23 cellular contexts compared by ENCODE assay signal in the genomic region with DNA sequence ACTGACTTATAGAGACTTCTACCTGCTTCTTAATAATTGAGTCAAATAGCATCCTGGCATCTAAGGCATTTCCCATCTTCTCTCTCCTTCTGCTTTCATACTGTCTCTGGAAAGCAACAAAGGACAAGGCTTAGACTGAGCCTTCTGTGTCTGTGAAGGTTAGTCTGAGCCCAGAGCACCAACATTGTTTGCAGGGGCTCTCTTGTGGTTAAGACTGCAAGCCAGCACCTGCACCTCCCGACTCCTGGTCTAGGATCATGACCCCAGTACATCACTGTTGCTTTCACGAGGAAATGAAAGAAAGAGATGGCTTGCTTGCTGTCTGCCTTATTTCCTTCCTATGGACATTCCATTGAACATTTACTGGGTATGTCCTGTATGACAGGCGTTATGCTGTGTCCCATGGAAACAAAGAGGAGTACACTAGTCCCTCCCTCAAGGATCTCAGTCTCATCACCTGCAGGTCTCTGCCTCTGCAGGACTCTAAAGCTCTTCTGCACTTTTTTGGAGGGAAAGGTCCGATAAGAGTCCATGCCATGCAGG.
"Had no signal": no experiment of that assay in that cellular context is flagged by ENCODE, and none has a peak within 500 bp of the region (broad histone marks: within the 10 kb centered on the region; RNA-seq: fewer than 3 reads in every experiment).

No MANE protein-coding gene starts in this region.

- H3K27me3 ChIP-seq: left lung, pancreas, right atrium auricular region, right lobe of liver, stomach, testis, thyroid gland, transverse colon, upper lobe of left lung had no signal

- H3K36me3 Mint-ChIP-seq: natural killer cell treated with Interleukin-12 subunit alpha and Interleukin-12 subunit beta and Interleukin-15 and Interleukin-18, amount 100 ng/mL, for 72 hours had no signal

- H3K9me3 ChIP-seq: left lung, lower lobe of right lung, mucosa of descending colon, pancreas, right atrium auricular region, right lobe of liver, stomach, testis, thyroid gland, transverse colon, upper lobe of left lung had no signal

- H3K9me3 Mint-ChIP-seq: memory B cell; naive thymus-derived CD4-positive, alpha-beta T cell; natural killer cell treated with Interleukin-12 subunit alpha and Interleukin-12 subunit beta and Interleukin-15 and Interleukin-18, amount 100 ng/mL, for 72 hours; stimulated activated naive B cell treated with anti-CD40 and anti-IgM and Interleukin-4, amounts not matched to agents 10 μg/mL and 1 μg/mL and 100 μg/mL, for 72 hours had no signal

- ATAC-seq: left colon; left lung; lower lobe of right lung; mucosa of descending colon; naive thymus-derived CD4-positive, alpha-beta T cell; natural killer cell treated with Interleukin-12 subunit alpha and Interleukin-12 subunit beta and Interleukin-15 and Interleukin-18, amount 100 ng/mL, for 72 hours; pancreas; right lobe of liver; stimulated activated naive B cell treated with anti-CD40 and anti-IgM and Interleukin-4, amounts not matched to agents 10 μg/mL and 1 μg/mL and 100 μg/mL, for 72 hours; stimulated activated naive CD8-positive, alpha-beta T cell treated with anti-CD3 and anti-CD28 coated beads, Interleukin-15, Interleukin-2, amounts not matched to agents 100 U/mL and 50 U/mL, for 24 hours had no signal

- H3K27ac ChIP-seq: left lung, lower lobe of right lung, pancreas, right atrium auricular region, right lobe of liver, stomach, testis, thyroid gland, transverse colon, upper lobe of left lung had no signal

- H3K27me3 Mint-ChIP-seq: memory B cell; naive thymus-derived CD4-positive, alpha-beta T cell; natural killer cell treated with Interleukin-12 subunit alpha and Interleukin-12 subunit beta and Interleukin-15 and Interleukin-18, amount 100 ng/mL, for 72 hours; stimulated activated naive B cell treated with anti-CD40 and anti-IgM and Interleukin-4, amounts not matched to agents 10 μg/mL and 1 μg/mL and 100 μg/mL, for 72 hours had no signal

- H3K36me3 ChIP-seq: pancreas, right atrium auricular region, thyroid gland, transverse colon had no signal

- H3K4me3 ChIP-seq: left lung, lower lobe of right lung, mucosa of descending colon, pancreas, right atrium auricular region, right lobe of liver, smooth muscle cell, stomach, testis, thyroid gland, transverse colon, upper lobe of left lung had no signal

- DNase-seq: hippocampal formation; kidney; left colon; left lung; lower lobe of right lung; midbrain; mucosa of descending colon; naive thymus-derived CD4-positive, alpha-beta T cell; pancreas; right lobe of liver; stimulated activated CD4-positive, alpha-beta T cell treated with anti-CD3 and anti-CD28 coated beads, Interleukin-1b, Interleukin-23, amount 100 ng/mL, for 48 hours; stimulated activated CD4-positive, alpha-beta T cell treated with anti-CD3 and anti-CD28 coated beads, Interleukin-2, amount 100 ng/mL, for 48 hours; stimulated activated naive B cell treated with anti-CD40 and anti-IgM and Interleukin-4, amounts not matched to agents 10 μg/mL and 1 μg/mL and 100 μg/mL, for 72 hours; stimulated activated naive CD8-positive, alpha-beta T cell treated with anti-CD3 and anti-CD28 coated beads, Interleukin-15, Interleukin-2, amounts not matched to agents 100 U/mL and 50 U/mL, for 24 hours; stomach; testis; thyroid gland; transverse colon; upper lobe of left lung had no signal

- H3K4me2 ChIP-seq: smooth muscle cell had no signal

- H3K27ac Mint-ChIP-seq: memory B cell; naive thymus-derived CD4-positive, alpha-beta T cell; natural killer cell treated with Interleukin-12 subunit alpha and Interleukin-12 subunit beta and Interleukin-15 and Interleukin-18, amount 100 ng/mL, for 72 hours; stimulated activated naive B cell treated with anti-CD40 and anti-IgM and Interleukin-4, amounts not matched to agents 10 μg/mL and 1 μg/mL and 100 μg/mL, for 72 hours had no signal

- H3K4me1 ChIP-seq: pancreas, right atrium auricular region, right lobe of liver, stomach, testis, thyroid gland, transverse colon had no signal

- H3K4me3 Mint-ChIP-seq: memory B cell; naive thymus-derived CD4-positive, alpha-beta T cell; natural killer cell treated with Interleukin-12 subunit alpha and Interleukin-12 subunit beta and Interleukin-15 and Interleukin-18, amount 100 ng/mL, for 72 hours; stimulated activated naive B cell treated with anti-CD40 and anti-IgM and Interleukin-4, amounts not matched to agents 10 μg/mL and 1 μg/mL and 100 μg/mL, for 72 hours had no signal
